17 cellular contexts compared by ENCODE assay signal in genomic region chr20:25314497-25315417, GRCh38.
A peak's percentile ranks its signal among the peaks of the same experiment; 100 is the strongest.
DNase-seq lines count a peak whose midpoint lies in the region; ATAC-seq, FAIRE-seq and TF ChIP-seq lines count a peak whose summit lies in the region.
"Had no signal": no experiment of that assay in that cellular context is flagged by ENCODE, and none has a peak within 500 bp of the region (broad histone marks: within the 10 kb centered on the region; RNA-seq: fewer than 3 reads in every experiment).

No MANE protein-coding gene starts in this region.

- H3K9ac ChIP-seq in kidney (ENCODE audit: low read length in 2 of 2): no peak overlapping the region

- POLR2A ChIA-PET in RWPE1 (lab: Yijun Ruan, JAX; ENCODE audit: low non-redundant PET): interaction anchor here (0.7 kb wide), 2 partner anchors 39 to 324 kb away, joined by 3 to 5 read pairs; no protein-coding TSS in a partner anchor

- no peak overlapping the region for H3K4me3 Mint-ChIP-seq in T-helper 1 cell treated with Interleukin-12 subunit alpha and Interleukin-12 subunit beta and Interleukin-4 antibody, amounts not matched to agents 30 μg/mL and 1 μg/mL, for 36 hours
- no peak overlapping the region for H3K4me3 Mint-ChIP-seq in stimulated activated memory B cell treated with anti-CD40 and anti-IgM and Interleukin-4, amounts not matched to agents 10 μg/mL and 1 μg/mL and 100 μg/mL, for 72 hours
- H3K4me3 Mint-ChIP-seq: activated T-cell treated with anti-CD3 and anti-CD28 coated beads, Interleukin-2, amount 50 U/mL, for 72 hours had no signal

- no peak for TF ChIP-seq CTCF in RWPE1 (conservative IDR thresholded peaks at IDR 0.05; ENCODE audit: low read depth)
- TF ChIP-seq CTCF in kidney (IDR thresholded peaks at IDR 0.05; ENCODE audit: borderline replicate concordance, extremely low read depth, insufficient read depth): no peak

- peaks cover 2% of the 10 kb centered on the region for H3K36me3 Mint-ChIP-seq in T-helper 1 cell treated with Interleukin-12 subunit alpha and Interleukin-12 subunit beta and Interleukin-4 antibody, amounts not matched to agents 30 μg/mL and 1 μg/mL, for 36 hours (ENCODE audit: low read depth)
- peaks cover 27% of the 10 kb centered on the region for H3K36me3 Mint-ChIP-seq in stimulated activated memory B cell treated with anti-CD40 and anti-IgM and Interleukin-4, amounts not matched to agents 10 μg/mL and 1 μg/mL and 100 μg/mL, for 72 hours

- no peaks in the 10 kb centered on the region for H3K27me3 Mint-ChIP-seq in T-helper 1 cell treated with Interleukin-12 subunit alpha and Interleukin-12 subunit beta and Interleukin-4 antibody, amounts not matched to agents 30 μg/mL and 1 μg/mL, for 36 hours (ENCODE audit: low read depth)
- no peaks in the 10 kb centered on the region for H3K27me3 Mint-ChIP-seq in stimulated activated memory B cell treated with anti-CD40 and anti-IgM and Interleukin-4, amounts not matched to agents 10 μg/mL and 1 μg/mL and 100 μg/mL, for 72 hours
- H3K27me3 Mint-ChIP-seq: naive thymus-derived CD8-positive, alpha-beta T cell had no signal

- no peak for FAIRE-seq in kidney (lab: Jason Lieb, UNC)
- FAIRE-seq: A204.1, bronchial epithelial cell, H1 had no signal

- H3K27ac Mint-ChIP-seq in T-helper 1 cell treated with Interleukin-12 subunit alpha and Interleukin-12 subunit beta and Interleukin-4 antibody, amounts not matched to agents 30 μg/mL and 1 μg/mL, for 36 hours: peak overlapping the region; percentile 52
- peak overlapping the region; percentile 96 for H3K27ac Mint-ChIP-seq in stimulated activated memory B cell treated with anti-CD40 and anti-IgM and Interleukin-4, amounts not matched to agents 10 μg/mL and 1 μg/mL and 100 μg/mL, for 72 hours
- H3K27ac Mint-ChIP-seq: activated T-cell treated with anti-CD3 and anti-CD28 coated beads, Interleukin-2, amount 50 U/mL, for 72 hours had no signal

- no peak for ATAC-seq in stimulated activated memory B cell treated with anti-CD40 and anti-IgM and Interleukin-4, amounts not matched to agents 10 μg/mL and 1 μg/mL and 100 μg/mL, for 72 hours
- no peak for ATAC-seq in GM21737 (IDR thresholded peaks at IDR 0.05; ENCODE audit: unreplicated experiment)
- ATAC-seq: activated T-cell treated with anti-CD3 and anti-CD28 coated beads, Interleukin-2, amount 50 U/mL, for 72 hours; left cardiac atrium; naive thymus-derived CD8-positive, alpha-beta T cell had no signal

- peaks cover 35% of the 10 kb centered on the region for H3K4me1 Mint-ChIP-seq in T-helper 1 cell treated with Interleukin-12 subunit alpha and Interleukin-12 subunit beta and Interleukin-4 antibody, amounts not matched to agents 30 μg/mL and 1 μg/mL, for 36 hours (ENCODE audit: low read depth)
- peaks cover 67% of the 10 kb centered on the region for H3K4me1 Mint-ChIP-seq in stimulated activated memory B cell treated with anti-CD40 and anti-IgM and Interleukin-4, amounts not matched to agents 10 μg/mL and 1 μg/mL and 100 μg/mL, for 72 hours

- peaks cover 9 to 16% of the 10 kb centered on the region in 2 donors for H3K4me1 ChIP-seq in kidney (ENCODE audit: control insufficient read depth in 1 of 2, insufficient read depth in 1 of 2, low read depth in 1 of 2, low read length in 2 of 2)

- peak overlapping the region; percentile 88 for H3K27ac ChIP-seq in RWPE1
- no peak overlapping the region for H3K27ac ChIP-seq in kidney (ENCODE audit: low read depth in 2 of 2, low read length in 2 of 2)

- intact Hi-C loops in kidney (cut with DNase I): no loop called here

- no peaks in the 10 kb centered on the region for H3K9me3 ChIP-seq in kidney (ENCODE audit: control insufficient read depth in 1 of 2, low read length in 2 of 2)
- H3K9me3 ChIP-seq: MG63 had no signal

- DNase-seq in T-helper 1 cell (no peak), RWPE1 (ENCODE audit: low spot score) (no peak), kidney (peak; percentile 49), NCI-H2227 treated with DMSO at 0.1 percent for 48 hours (lab: John Stamatoyannopoulos, UW) (no peak), EL (no peak)
- DNase-seq: activated T-cell treated with anti-CD3 and anti-CD28 coated beads, Interleukin-2, amount 50 U/mL, for 72 hours; Calu3; left cardiac atrium; NCI-H2081 treated with DMSO at 0.1 percent for 48 hours had no signal

- CTCF ChIA-PET in RWPE1 (lab: Yijun Ruan, JAX): interaction anchor here (0.5 to 0.9 kb wide), 4 partner anchors 22 to 225 kb away, joined by 3 to 5 read pairs (median 4); no protein-coding TSS in a partner anchor

- no peaks in the 10 kb centered on the region for H3K9me3 Mint-ChIP-seq in T-helper 1 cell treated with Interleukin-12 subunit alpha and Interleukin-12 subunit beta and Interleukin-4 antibody, amounts not matched to agents 30 μg/mL and 1 μg/mL, for 36 hours
- no peaks in the 10 kb centered on the region for H3K9me3 Mint-ChIP-seq in stimulated activated memory B cell treated with anti-CD40 and anti-IgM and Interleukin-4, amounts not matched to agents 10 μg/mL and 1 μg/mL and 100 μg/mL, for 72 hours
- H3K9me3 Mint-ChIP-seq: activated T-cell treated with anti-CD3 and anti-CD28 coated beads, Interleukin-2, amount 50 U/mL, for 72 hours; naive thymus-derived CD8-positive, alpha-beta T cell had no signal

- no peak overlapping the region for H3K4me3 ChIP-seq in kidney (ENCODE audit: low read length in 2 of 2)
- H3K4me3 ChIP-seq: MG63 had no signal

- H3K36me3 ChIP-seq in kidney (ENCODE audit: control insufficient read depth in 1 of 2, insufficient read depth in 2 of 2, low read length in 2 of 2): peaks cover 2 to 10% of the 10 kb centered on the region in 2 donors
- H3K36me3 ChIP-seq: MG63 had no signal
